In the genomic region with DNA sequence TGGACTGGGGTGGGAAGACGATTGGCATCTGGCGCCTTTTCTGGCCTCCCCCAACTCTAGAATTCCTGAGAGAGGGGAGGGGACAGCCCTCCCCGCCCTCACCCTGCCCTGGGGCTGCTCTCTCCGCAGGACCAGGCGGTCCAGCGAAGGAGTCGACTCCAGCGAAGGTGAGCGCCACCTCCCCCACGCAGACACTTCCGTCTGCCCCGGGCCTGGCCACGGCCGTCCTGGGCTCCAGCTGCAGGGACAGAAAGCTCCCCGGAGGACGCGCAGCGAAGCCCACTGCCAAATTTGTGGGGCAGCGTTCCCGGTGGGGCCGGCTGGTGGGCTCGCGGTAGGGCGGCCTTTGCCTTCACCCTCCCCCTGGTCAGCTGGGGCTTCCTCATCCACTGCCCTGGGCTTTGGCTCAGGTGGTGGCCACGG, we compare ENCODE assay signal across 8 cellular contexts. TPM values are rescaled to one million over a fixed set of nuclear protein-coding genes. Genes with fewer than 3 reads are reported as not detected.
DNase-seq lines count a peak whose midpoint lies in the region; ATAC-seq and TF ChIP-seq lines count a peak whose summit lies in the region.

No MANE protein-coding gene starts in this region.

- peak overlapping the region; percentile 97 for H3K4me2 ChIP-seq in neuronal stem cell (ENCODE audit: insufficient read depth, low read length, poor library complexity, severe bottlenecking)

- H3K4me1 ChIP-seq in esophagus muscularis mucosa = peaks cover 24 to 42% (median 39%) of the 10 kb centered on the region in 4 donors
- H3K4me1 ChIP-seq in neuronal stem cell (ENCODE audit: control insufficient read depth in 2 of 2, insufficient read depth in 1 of 2, low read depth in 1 of 2, low read length in 2 of 2) = peaks cover 0 to 12% of the 10 kb centered on the region in 2 donors

- H4K91ac ChIP-seq in neuronal stem cell (ENCODE audit: low read depth, low read length, poor library complexity) = no peak overlapping the region

- 9% methylated on average over 20 of the region's 25 CpGs for WGBS in esophagus muscularis mucosa
- no CpG with 5 or more reads among the region's 25 CpGs for WGBS in neuronal stem cell (ENCODE audit: extremely low coverage in 2 of 2, insufficient read length in 2 of 2, insufficient replicate concordance in 1 of 2), 2 donors

- TF ChIP-seq CTCF in esophagus muscularis mucosa (IDR thresholded peaks at IDR 0.05) = no peak

- peak overlapping the region; percentile 45 for H4K8ac ChIP-seq in neuronal stem cell (ENCODE audit: low read depth, low read length)

- H3K18ac ChIP-seq in neuronal stem cell (ENCODE audit: low read length) = peak overlapping the region; percentile 99

- no peak for TF ChIP-seq POLR2A in esophagus muscularis mucosa (IDR thresholded peaks at IDR 0.05; ENCODE audit: low read depth)
- TF ChIP-seq POLR2A in GM18505 (IDR thresholded peaks at IDR 0.05; ENCODE audit: borderline replicate concordance, extremely low read depth, insufficient read depth, insufficient read length) = no peak

- ATAC-seq in SK-N-SH treated with all-trans-retinoic acid at 6 μM for 48 hours (peak; percentile 49), HG03457 (IDR thresholded peaks at IDR 0.05; ENCODE audit: unreplicated experiment) (no peak), GM18505 (IDR thresholded peaks at IDR 0.05; ENCODE audit: unreplicated experiment) (no peak)

- H3K23ac ChIP-seq in neuronal stem cell (ENCODE audit: low read depth, low read length, poor library complexity) = peak overlapping the region; percentile 85

- peaks cover 27 to 54% (median 46%) of the 10 kb centered on the region in 4 donors for H3K36me3 ChIP-seq in esophagus muscularis mucosa
- H3K36me3 ChIP-seq in neuronal stem cell (replicated peaks in 1 of 2; ENCODE audit: control insufficient read depth in 2 of 2, insufficient read depth in 2 of 2, low read length in 2 of 2) = peaks cover 22 to 32% of the 10 kb centered on the region in 2 donors

- no peak overlapping the region for H2BK120ac ChIP-seq in neuronal stem cell (ENCODE audit: low read depth, low read length)

- H2AK5ac ChIP-seq in neuronal stem cell (ENCODE audit: low read depth, low read length) = peak overlapping the region; percentile 60

- peak; percentile 33 for DNase-seq in EL
- DNase-seq in esophagus muscularis mucosa (ENCODE audit: extremely low spot score) = no peak
- no peak for DNase-seq in neuronal stem cell (ENCODE audit: low spot score)
- DNase-seq in NCI-H82 treated with DMSO at 0.1 percent for 48 hours (lab: John Stamatoyannopoulos, UW; ENCODE audit: unreplicated experiment) = no peak
- DNase-seq in SW 1271 (lab: John Stamatoyannopoulos, UW) = no peak

- no peak overlapping the region for H2AFZ ChIP-seq in neuronal stem cell (ENCODE audit: low read length)

- H2BK12ac ChIP-seq in neuronal stem cell (ENCODE audit: low read length) = no peak overlapping the region

- peak overlapping the region; percentile 87 for H3K9ac ChIP-seq in neuronal stem cell (ENCODE audit: low read depth, low read length, poor library complexity)

- no peak for TF ChIP-seq EP300 in esophagus muscularis mucosa (IDR thresholded peaks at IDR 0.05)

- H2BK15ac ChIP-seq in neuronal stem cell (ENCODE audit: low read length) = peak overlapping the region; percentile 81

- no peaks in the 10 kb centered on the region for H3K79me1 ChIP-seq in neuronal stem cell (ENCODE audit: low read depth, low read length)

- no peak overlapping the region for H3K4ac ChIP-seq in neuronal stem cell (ENCODE audit: low read length)

- no peak overlapping the region for H2BK5ac ChIP-seq in neuronal stem cell (ENCODE audit: low read length)

- intact Hi-C loops in esophagus muscularis mucosa (cut with DNase I) = no loop called here

- no peaks in the 10 kb centered on the region for H3K27me3 ChIP-seq in esophagus muscularis mucosa
- H3K27me3 ChIP-seq in neuronal stem cell (ENCODE audit: control insufficient read depth in 3 of 3, insufficient read depth in 3 of 3, low read depth in 1 of 3, low read length in 3 of 3) = peaks cover 0 to 14% (median 0%) of the 10 kb centered on the region in 3 experiments

- H3K4me3 ChIP-seq in esophagus muscularis mucosa = peak overlapping the region; percentile 79 to 97 (median 88)
- H3K4me3 ChIP-seq in neuronal stem cell (ENCODE audit: low read length in 2 of 2) = peak overlapping the region in 1 of 2 donors; percentile 95

- H3K14ac ChIP-seq in neuronal stem cell (ENCODE audit: low read length) = no peak overlapping the region

- H3K27ac ChIP-seq in esophagus muscularis mucosa (replicated peaks in 1 of 4) (peak overlapping the region; percentile 74 to 82 (median 76)), neuronal stem cell (replicated peaks; ENCODE audit: low read length) (no peak overlapping the region)

- H3K9me3 ChIP-seq in esophagus muscularis mucosa (no peaks in the 10 kb centered on the region), neuronal stem cell (replicated peaks in 1 of 2; ENCODE audit: control insufficient read depth in 2 of 2, insufficient read depth in 1 of 2, low read depth in 1 of 2, low read length in 2 of 2) (peaks cover 0 to 4% of the 10 kb centered on the region in 2 donors)

TF ChIP-seq in SK-N-SH treated with all-trans-retinoic acid at 6 μM for 48 hours, 23 proteins besides CTCF, POLR2A, EP300 and RAD21 (continues in another document):
- TF ChIP-seq, protein P1, sequence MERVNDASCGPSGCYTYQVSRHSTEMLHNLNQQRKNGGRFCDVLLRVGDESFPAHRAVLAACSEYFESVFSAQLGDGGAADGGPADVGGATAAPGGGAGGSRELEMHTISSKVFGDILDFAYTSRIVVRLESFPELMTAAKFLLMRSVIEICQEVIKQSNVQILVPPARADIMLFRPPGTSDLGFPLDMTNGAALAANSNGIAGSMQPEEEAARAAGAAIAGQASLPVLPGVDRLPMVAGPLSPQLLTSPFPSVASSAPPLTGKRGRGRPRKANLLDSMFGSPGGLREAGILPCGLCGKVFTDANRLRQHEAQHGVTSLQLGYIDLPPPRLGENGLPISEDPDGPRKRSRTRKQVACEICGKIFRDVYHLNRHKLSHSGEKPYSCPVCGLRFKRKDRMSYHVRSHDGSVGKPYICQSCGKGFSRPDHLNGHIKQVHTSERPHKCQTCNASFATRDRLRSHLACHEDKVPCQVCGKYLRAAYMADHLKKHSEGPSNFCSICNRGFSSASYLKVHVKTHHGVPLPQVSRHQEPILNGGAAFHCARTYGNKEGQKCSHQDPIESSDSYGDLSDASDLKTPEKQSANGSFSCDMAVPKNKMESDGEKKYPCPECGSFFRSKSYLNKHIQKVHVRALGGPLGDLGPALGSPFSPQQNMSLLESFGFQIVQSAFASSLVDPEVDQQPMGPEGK (CRISPR knock-in tag; IDR thresholded peaks at IDR 0.05; ENCODE audit: borderline replicate concordance) = no peak
- TF ChIP-seq, protein P2, sequence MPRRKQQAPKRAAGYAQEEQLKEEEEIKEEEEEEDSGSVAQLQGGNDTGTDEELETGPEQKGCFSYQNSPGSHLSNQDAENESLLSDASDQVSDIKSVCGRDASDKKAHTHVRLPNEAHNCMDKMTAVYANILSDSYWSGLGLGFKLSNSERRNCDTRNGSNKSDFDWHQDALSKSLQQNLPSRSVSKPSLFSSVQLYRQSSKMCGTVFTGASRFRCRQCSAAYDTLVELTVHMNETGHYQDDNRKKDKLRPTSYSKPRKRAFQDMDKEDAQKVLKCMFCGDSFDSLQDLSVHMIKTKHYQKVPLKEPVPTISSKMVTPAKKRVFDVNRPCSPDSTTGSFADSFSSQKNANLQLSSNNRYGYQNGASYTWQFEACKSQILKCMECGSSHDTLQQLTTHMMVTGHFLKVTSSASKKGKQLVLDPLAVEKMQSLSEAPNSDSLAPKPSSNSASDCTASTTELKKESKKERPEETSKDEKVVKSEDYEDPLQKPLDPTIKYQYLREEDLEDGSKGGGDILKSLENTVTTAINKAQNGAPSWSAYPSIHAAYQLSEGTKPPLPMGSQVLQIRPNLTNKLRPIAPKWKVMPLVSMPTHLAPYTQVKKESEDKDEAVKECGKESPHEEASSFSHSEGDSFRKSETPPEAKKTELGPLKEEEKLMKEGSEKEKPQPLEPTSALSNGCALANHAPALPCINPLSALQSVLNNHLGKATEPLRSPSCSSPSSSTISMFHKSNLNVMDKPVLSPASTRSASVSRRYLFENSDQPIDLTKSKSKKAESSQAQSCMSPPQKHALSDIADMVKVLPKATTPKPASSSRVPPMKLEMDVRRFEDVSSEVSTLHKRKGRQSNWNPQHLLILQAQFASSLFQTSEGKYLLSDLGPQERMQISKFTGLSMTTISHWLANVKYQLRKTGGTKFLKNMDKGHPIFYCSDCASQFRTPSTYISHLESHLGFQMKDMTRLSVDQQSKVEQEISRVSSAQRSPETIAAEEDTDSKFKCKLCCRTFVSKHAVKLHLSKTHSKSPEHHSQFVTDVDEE (CRISPR knock-in tag; IDR thresholded peaks at IDR 0.05) = no peak
- TF ChIP-seq CSDC2 (CRISPR knock-in tag; IDR thresholded peaks at IDR 0.05) (no peak), ZFP30 (CRISPR knock-in tag; IDR thresholded peaks at IDR 0.05) (no peak), TCF4 (CRISPR knock-in tag; IDR thresholded peaks at IDR 0.05; ENCODE audit: borderline replicate concordance) (no peak), TOX (CRISPR knock-in tag; IDR thresholded peaks at IDR 0.05; ENCODE audit: borderline replicate concordance) (no peak), ZNF70 (CRISPR knock-in tag; IDR thresholded peaks at IDR 0.05) (no peak), ZFP3 (CRISPR knock-in tag; IDR thresholded peaks at IDR 0.05) (no peak), ZC3H10 (CRISPR knock-in tag; IDR thresholded peaks at IDR 0.05) (no peak), PPARA (CRISPR knock-in tag; IDR thresholded peaks at IDR 0.05; ENCODE audit: borderline replicate concordance) (no peak), ARNTL (CRISPR knock-in tag; IDR thresholded peaks at IDR 0.05; ENCODE audit: borderline replicate concordance, low read depth) (no peak)

RNA-seq across cellular contexts. Expression of a gene that starts 0.7 kb away (rescaled TPM):
- total RNA-seq in esophagus muscularis mucosa = 10 to 100 TPM; 28.2 to 51.5 (median 44.0) TPM
- 28.5 TPM for polyA plus RNA-seq in neuronal stem cell (2013, experiment 1 of 2)
- polyA plus RNA-seq in neuronal stem cell (2013, experiment 2 of 2) = 34.0 TPM

RNA-seq across cellular contexts. Expression of a gene that starts 14.9 kb away (rescaled TPM):
- 10 to 100 TPM; 27.7 to 53.0 (median 39.5) TPM for total RNA-seq in esophagus muscularis mucosa
- polyA plus RNA-seq in neuronal stem cell (2013, experiment 1 of 2) = 23.9 TPM
- polyA plus RNA-seq in neuronal stem cell (2013, experiment 2 of 2) = 22.5 TPM

RNA-seq across cellular contexts. Expression of a gene that starts 37.7 kb away (rescaled TPM):
- 10 to 100 TPM; 46.9 to 68.8 (median 59.5) TPM for total RNA-seq in esophagus muscularis mucosa
- polyA plus RNA-seq in neuronal stem cell (2013, experiment 1 of 2) = 33.4 TPM
- polyA plus RNA-seq in neuronal stem cell (2013, experiment 2 of 2) = 33.1 TPM

RNA-seq across cellular contexts. Expression of a gene that starts 49.3 kb away (rescaled TPM):
- 100 to 1,000 TPM in 1 of 4 donors, 10 to 100 TPM in 3; 77.2 to 106 (median 83.1) TPM for total RNA-seq in esophagus muscularis mucosa
- polyA plus RNA-seq in neuronal stem cell (2013, experiment 1 of 2) = 11.9 TPM
- polyA plus RNA-seq in neuronal stem cell (2013, experiment 2 of 2) = 10.9 TPM
